12 cellular contexts compared by ENCODE assay signal in genomic region chr10:122308487-122309141, GRCh38. TPM values are rescaled to one million over a fixed set of nuclear protein-coding genes. Genes with fewer than 3 reads are reported as not detected.
DNase-seq lines count a peak whose midpoint lies in the region; ATAC-seq, FAIRE-seq and TF ChIP-seq lines count a peak whose summit lies in the region.
"Had no signal": no experiment of that assay in that cellular context is flagged by ENCODE, and none has a peak within 500 bp of the region (broad histone marks: within the 10 kb centered on the region; RNA-seq: fewer than 3 reads in every experiment).

No MANE protein-coding gene starts in this region.

- H3K27me3 ChIP-seq in foreskin keratinocyte, result no peaks in the 10 kb centered on the region

- no peak for TF ChIP-seq CTCF in foreskin keratinocyte (conservative IDR thresholded peaks at IDR 0.05)
- TF ChIP-seq CTCF in omental fat pad (IDR thresholded peaks at IDR 0.05), result no peak

- peak overlapping the region; percentile 83 for H3K27ac ChIP-seq in foreskin keratinocyte

- ATAC-seq in SK-N-SH treated with all-trans-retinoic acid at 6 μM for 48 hours (peak; percentile 61), foreskin keratinocyte (peak; percentile 34), omental fat pad (ENCODE audit: low FRiP score) (peak; percentile 40)
- ATAC-seq: activated CD4-positive, alpha-beta T cell treated with anti-CD3 and anti-CD28 coated beads for 36 hours had no signal

- no peak for FAIRE-seq in urothelium cell line (lab: Jason Lieb, UNC)

- DNase-seq in foreskin keratinocyte (peak in 1 of 2 donors; percentile 90), omental fat pad (ENCODE audit: low spot score) (no peak), urothelium cell line (ENCODE audit: low spot score) (peak; percentile 32), SHP77 (lab: John Stamatoyannopoulos, UW) (no peak), activated gamma-delta T cell (lab: John Stamatoyannopoulos, UW) (no peak), glomerular visceral epithelial cell (ENCODE audit: extremely low spot score) (no peak)
- DNase-seq: activated CD4-positive, alpha-beta T cell treated with anti-CD3 and anti-CD28 coated beads for 36 hours; activated naive CD4-positive, alpha-beta T cell treated with anti-CD3 and anti-CD28 coated beads for 36 hours; DND-41; NCI-H1417 treated with DMSO at 0.1 percent for 48 hours had no signal

- H3K4me1 ChIP-seq in foreskin keratinocyte, result peaks cover 32% of the 10 kb centered on the region

TF ChIP-seq in SK-N-SH treated with all-trans-retinoic acid at 6 μM for 48 hours, 23 proteins besides CTCF, POLR2A, EP300 and RAD21:
- TF ChIP-seq ZNF70 (CRISPR knock-in tag; IDR thresholded peaks at IDR 0.05) (no peak), SNAI2 (CRISPR knock-in tag; IDR thresholded peaks at IDR 0.05) (no peak), ZFP30 (CRISPR knock-in tag; IDR thresholded peaks at IDR 0.05) (no peak), GLIS3 (CRISPR knock-in tag; IDR thresholded peaks at IDR 0.05) (no peak), PATZ1 (CRISPR knock-in tag; IDR thresholded peaks at IDR 0.05; ENCODE audit: borderline replicate concordance) (no peak), POU6F1 (CRISPR knock-in tag; IDR thresholded peaks at IDR 0.05; ENCODE audit: borderline replicate concordance, low read depth) (no peak), ZNF565 (CRISPR knock-in tag; conservative IDR thresholded peaks at IDR 0.05; ENCODE audit: low read depth) (no peak), ISL1 (CRISPR knock-in tag; IDR thresholded peaks at IDR 0.05) (no peak), BACH2 (CRISPR knock-in tag; IDR thresholded peaks at IDR 0.05; ENCODE audit: borderline replicate concordance) (no peak), TSHZ2 (CRISPR knock-in tag; IDR thresholded peaks at IDR 0.05) (no peak), OSR1 (CRISPR knock-in tag; IDR thresholded peaks at IDR 0.05) (no peak), TOX (CRISPR knock-in tag; IDR thresholded peaks at IDR 0.05; ENCODE audit: borderline replicate concordance) (no peak), CREB5 (CRISPR knock-in tag; IDR thresholded peaks at IDR 0.05; ENCODE audit: low read depth) (no peak), ARNTL (CRISPR knock-in tag; IDR thresholded peaks at IDR 0.05; ENCODE audit: borderline replicate concordance, low read depth) (no peak), CSRNP3 (CRISPR knock-in tag; IDR thresholded peaks at IDR 0.05) (no peak), ZNF8 (CRISPR knock-in tag; IDR thresholded peaks at IDR 0.05) (no peak), RARB (CRISPR knock-in tag; IDR thresholded peaks at IDR 0.05) (no peak), ZFP3 (CRISPR knock-in tag; IDR thresholded peaks at IDR 0.05) (no peak), PPARA (CRISPR knock-in tag; IDR thresholded peaks at IDR 0.05; ENCODE audit: borderline replicate concordance) (no peak), ESRRG (CRISPR knock-in tag; IDR thresholded peaks at IDR 0.05) (no peak)

RNA-seq across cellular contexts. Expression of gene BTBD16, which starts 37.5 kb away (rescaled TPM):
- total RNA-seq in foreskin keratinocyte (0.48 and 0.53 TPM in 2 replicates), omental fat pad (under 1 TPM in 1 of 4 donors, not detected in 3; 0.37 TPM)
- 0.55 and 0.68 TPM in 2 replicates for polyA plus RNA-seq in foreskin keratinocyte
- total RNA-seq: activated CD4-positive, alpha-beta T cell treated with anti-CD3 and anti-CD28 coated beads for 36 hours; activated naive CD4-positive, alpha-beta T cell treated with anti-CD3 and anti-CD28 coated beads for 36 hours; lung microvascular endothelial cell had no signal
